8 cellular contexts compared by ENCODE assay signal in the genomic region with DNA sequence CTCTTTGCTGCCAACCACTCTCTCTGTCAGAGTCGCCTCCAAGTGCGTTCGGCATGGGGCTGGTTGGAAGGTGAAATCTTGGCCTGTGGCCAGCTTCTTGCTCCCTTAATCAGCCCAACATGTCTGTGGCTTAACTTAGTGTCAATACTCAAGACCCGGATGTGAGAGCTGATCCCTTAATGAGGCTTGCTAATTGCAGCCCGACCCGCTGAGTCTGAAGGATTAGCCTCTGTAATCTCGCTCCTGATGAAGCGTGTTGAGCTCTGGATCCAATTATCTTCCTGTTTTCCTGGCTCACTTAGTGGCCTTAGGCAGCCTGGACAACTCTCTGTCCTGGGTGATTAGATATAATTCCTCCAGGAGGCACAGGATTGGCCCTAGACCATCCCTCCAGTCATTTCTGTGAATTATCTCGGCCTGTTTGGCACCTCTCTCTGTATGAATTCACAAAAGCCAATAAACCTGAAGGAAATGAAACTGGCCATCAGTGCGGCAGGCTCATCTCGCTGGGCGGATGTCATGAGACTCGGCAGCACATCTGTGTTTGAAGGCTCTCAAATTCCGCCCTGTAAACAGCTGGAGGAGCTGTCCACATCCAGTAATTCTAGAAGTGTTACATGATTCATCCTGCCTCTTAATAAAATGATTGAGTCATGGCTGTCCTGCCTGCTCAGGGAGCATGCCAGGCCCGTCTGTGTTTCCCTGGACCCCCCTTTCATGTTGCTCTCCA. TPM values are rescaled to one million over a fixed set of nuclear protein-coding genes. Genes with fewer than 3 reads are reported as not detected.
DNase-seq lines count a peak whose midpoint lies in the region; ATAC-seq and TF ChIP-seq lines count a peak whose summit lies in the region.
"Had no signal": no experiment of that assay in that cellular context is flagged by ENCODE, and none has a peak within 500 bp of the region (broad histone marks: within the 10 kb centered on the region; RNA-seq: fewer than 3 reads in every experiment).

No MANE protein-coding gene starts in this region.

- no peaks in the 10 kb centered on the region for H3K36me3 ChIP-seq in subcutaneous abdominal adipose tissue (ENCODE audit: control insufficient read depth in 5 of 5, insufficient read depth in 5 of 5, low read length in 5 of 5)

- H3K4me3 ChIP-seq in fibroblast of villous mesenchyme (ENCODE audit: low read depth, low read length) (no peak overlapping the region), subcutaneous abdominal adipose tissue (ENCODE audit: low read depth in 1 of 5, low read length in 5 of 5) (peak overlapping the region in 4 of 5 donors; percentile 12 to 39 (median 32))

- H3K9ac ChIP-seq in subcutaneous abdominal adipose tissue (ENCODE audit: low read length in 5 of 5), result no peak overlapping the region

- TF ChIP-seq RAD21 in Ishikawa (IDR thresholded peaks at IDR 0.05; ENCODE audit: low read depth), result no peak

- peaks cover 0 to 6% (median 4%) of the 10 kb centered on the region in 5 donors for H3K27me3 ChIP-seq in subcutaneous abdominal adipose tissue (ENCODE audit: control insufficient read depth in 5 of 5, insufficient read depth in 4 of 5, low read length in 5 of 5)

- no peak for TF ChIP-seq CTCF in fibroblast of villous mesenchyme (IDR thresholded peaks at IDR 0.05; ENCODE audit: insufficient read depth, low read depth, low read length)

- peak overlapping the region; percentile 23 for H3K27ac ChIP-seq in subcutaneous abdominal adipose tissue (ENCODE audit: low read depth, low read length)

- peaks cover 5 to 36% (median 33%) of the 10 kb centered on the region in 5 donors for H3K4me1 ChIP-seq in subcutaneous abdominal adipose tissue (ENCODE audit: control insufficient read depth in 5 of 5, insufficient read depth in 5 of 5, low read length in 5 of 5)

- DNase-seq in NOMO-1 treated with DMSO at 0.1 percent for 48 hours (lab: John Stamatoyannopoulos, UW; ENCODE audit: unreplicated experiment) (peak; percentile 36), fibroblast of villous mesenchyme (ENCODE audit: low read depth) (peak; percentile 59), SW480 (ENCODE audit: low spot score) (no peak)

- ATAC-seq in GM18867 (IDR thresholded peaks at IDR 0.05; ENCODE audit: unreplicated experiment), result no peak
- no peak for ATAC-seq in GM18873 (IDR thresholded peaks at IDR 0.05; ENCODE audit: low FRiP score, unreplicated experiment)

- H3K9me3 ChIP-seq in subcutaneous abdominal adipose tissue (ENCODE audit: control insufficient read depth in 5 of 5, low read length in 5 of 5), result peaks cover 0 to 5% (median 0%) of the 10 kb centered on the region in 5 donors

- no peak for TF ChIP-seq EP300 in Ishikawa (IDR thresholded peaks at IDR 0.05; ENCODE audit: borderline replicate concordance)

TF ChIP-seq in Ishikawa, 13 proteins besides CTCF, POLR2A, EP300 and RAD21:
- TF ChIP-seq YY1 (IDR thresholded peaks at IDR 0.05; ENCODE audit: low read depth) (no peak), NFIC (IDR thresholded peaks at IDR 0.05) (no peak), ZBTB7A (IDR thresholded peaks at IDR 0.05; ENCODE audit: low read depth) (no peak), TEAD4 (IDR thresholded peaks at IDR 0.05) (no peak)
- TF ChIP-seq, protein P1, sequence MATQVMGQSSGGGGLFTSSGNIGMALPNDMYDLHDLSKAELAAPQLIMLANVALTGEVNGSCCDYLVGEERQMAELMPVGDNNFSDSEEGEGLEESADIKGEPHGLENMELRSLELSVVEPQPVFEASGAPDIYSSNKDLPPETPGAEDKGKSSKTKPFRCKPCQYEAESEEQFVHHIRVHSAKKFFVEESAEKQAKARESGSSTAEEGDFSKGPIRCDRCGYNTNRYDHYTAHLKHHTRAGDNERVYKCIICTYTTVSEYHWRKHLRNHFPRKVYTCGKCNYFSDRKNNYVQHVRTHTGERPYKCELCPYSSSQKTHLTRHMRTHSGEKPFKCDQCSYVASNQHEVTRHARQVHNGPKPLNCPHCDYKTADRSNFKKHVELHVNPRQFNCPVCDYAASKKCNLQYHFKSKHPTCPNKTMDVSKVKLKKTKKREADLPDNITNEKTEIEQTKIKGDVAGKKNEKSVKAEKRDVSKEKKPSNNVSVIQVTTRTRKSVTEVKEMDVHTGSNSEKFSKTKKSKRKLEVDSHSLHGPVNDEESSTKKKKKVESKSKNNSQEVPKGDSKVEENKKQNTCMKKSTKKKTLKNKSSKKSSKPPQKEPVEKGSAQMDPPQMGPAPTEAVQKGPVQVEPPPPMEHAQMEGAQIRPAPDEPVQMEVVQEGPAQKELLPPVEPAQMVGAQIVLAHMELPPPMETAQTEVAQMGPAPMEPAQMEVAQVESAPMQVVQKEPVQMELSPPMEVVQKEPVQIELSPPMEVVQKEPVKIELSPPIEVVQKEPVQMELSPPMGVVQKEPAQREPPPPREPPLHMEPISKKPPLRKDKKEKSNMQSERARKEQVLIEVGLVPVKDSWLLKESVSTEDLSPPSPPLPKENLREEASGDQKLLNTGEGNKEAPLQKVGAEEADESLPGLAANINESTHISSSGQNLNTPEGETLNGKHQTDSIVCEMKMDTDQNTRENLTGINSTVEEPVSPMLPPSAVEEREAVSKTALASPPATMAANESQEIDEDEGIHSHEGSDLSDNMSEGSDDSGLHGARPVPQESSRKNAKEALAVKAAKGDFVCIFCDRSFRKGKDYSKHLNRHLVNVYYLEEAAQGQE (IDR thresholded peaks at IDR 0.05; ENCODE audit: low read depth), result peak; percentile 43; the same call in 1 of the 2 replicates
- TF ChIP-seq, protein P2, sequence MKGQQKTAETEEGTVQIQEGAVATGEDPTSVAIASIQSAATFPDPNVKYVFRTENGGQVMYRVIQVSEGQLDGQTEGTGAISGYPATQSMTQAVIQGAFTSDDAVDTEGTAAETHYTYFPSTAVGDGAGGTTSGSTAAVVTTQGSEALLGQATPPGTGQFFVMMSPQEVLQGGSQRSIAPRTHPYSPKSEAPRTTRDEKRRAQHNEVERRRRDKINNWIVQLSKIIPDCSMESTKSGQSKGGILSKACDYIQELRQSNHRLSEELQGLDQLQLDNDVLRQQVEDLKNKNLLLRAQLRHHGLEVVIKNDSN (IDR thresholded peaks at IDR 0.05), result no peak

RNA-seq across cellular contexts. Expression of a gene that starts 38.5 kb away (rescaled TPM):
- not detected in 2 replicates for total RNA-seq in fibroblast of villous mesenchyme
- total RNA-seq: lung microvascular endothelial cell had no signal
